In genomic region chr20:32780749-32781402, GRCh38 we compare ENCODE assay signal across 16 cellular contexts. TPM values are rescaled to one million over a fixed set of nuclear protein-coding genes. Genes with fewer than 3 reads are reported as not detected.
A peak's percentile ranks its signal among the peaks of the same experiment; 100 is the strongest.
DNase-seq lines count a peak whose midpoint lies in the region; ATAC-seq, FAIRE-seq and TF ChIP-seq lines count a peak whose summit lies in the region.
"Had no signal": no experiment of that assay in that cellular context is flagged by ENCODE, and none has a peak within 500 bp of the region (broad histone marks: within the 10 kb centered on the region; RNA-seq: fewer than 3 reads in every experiment).

No MANE protein-coding gene starts in this region.

- BruUV-seq in mammary epithelial cell (replicated peaks; lab: Mats Ljungman, UMichigan), result no TSS peak

- H4K20me1 ChIP-seq in mammary epithelial cell (ENCODE audit: insufficient read depth, low read length), result no peaks in the 10 kb centered on the region

- H3K79me2 ChIP-seq in trophoblast cell (ENCODE audit: control insufficient read depth, insufficient read depth, low read length, poor library complexity) (peaks cover 8% of the 10 kb centered on the region), mammary epithelial cell (ENCODE audit: insufficient read depth, low read length) (no peaks in the 10 kb centered on the region)

- no peak overlapping the region for H3K18ac ChIP-seq in trophoblast cell (ENCODE audit: low read length)

- peak overlapping the region; percentile 7 for H4K12ac ChIP-seq in trophoblast cell (ENCODE audit: low read depth, low read length)

- FAIRE-seq in H54 (lab: Jason Lieb, UNC), result no peak
- FAIRE-seq: colon had no signal

- dilution Hi-C loops in mammary epithelial cell (cut with HindIII; ENCODE audit: low sequenced_read_pairs), result loop anchor here (10.0 kb wide), 1 partner anchor 256 kb away; no protein-coding TSS in a partner anchor

- H3K14ac ChIP-seq in trophoblast cell (ENCODE audit: low read length), result no peak overlapping the region

- H3K27me3 ChIP-seq in HUES6 (ENCODE audit: control insufficient read depth, insufficient read depth, low read length), result no peaks in the 10 kb centered on the region
- no peaks in the 10 kb centered on the region for H3K27me3 ChIP-seq in trophoblast cell (ENCODE audit: insufficient read depth, low read length)
- no peaks in the 10 kb centered on the region for H3K27me3 ChIP-seq in body of pancreas
- H3K27me3 ChIP-seq in mammary epithelial cell (ENCODE audit: insufficient read depth, low read length), result no peaks in the 10 kb centered on the region
- H3K27me3 ChIP-seq: esophagus squamous epithelium, hepatocyte, sigmoid colon had no signal

- intact Hi-C loops in body of pancreas (cut with DNase I), result no loop called here
- intact Hi-C loops in mammary epithelial cell (cut with micrococcal nuclease), result no loop called here

- H3K36me3 ChIP-seq in HUES6 (ENCODE audit: control insufficient read depth, insufficient read depth, low read length) (peaks cover 94% of the 10 kb centered on the region), trophoblast cell (ENCODE audit: control insufficient read depth in 1 of 2, insufficient read depth in 2 of 2, low read length in 2 of 2) (peaks cover 31% of the 10 kb centered on the region in 2 experiments), body of pancreas (replicated peaks in 1 of 2; ENCODE audit: insufficient read depth in 1 of 2, low read depth in 2 of 2) (peaks cover 0 to 3% of the 10 kb centered on the region in 2 donors), mammary epithelial cell (ENCODE audit: insufficient read depth, low read length) (no peaks in the 10 kb centered on the region)
- H3K36me3 ChIP-seq: thoracic aorta had no signal

- no peak overlapping the region for H4K91ac ChIP-seq in trophoblast cell (ENCODE audit: low read depth, low read length)

- WGBS in trophoblast cell (ENCODE audit: extremely low coverage, insufficient coverage, insufficient read length), result no CpG with 5 or more reads among the region's 14 CpGs
- 92% methylated on average over 11 to 14 of the region's 14 CpGs for WGBS in body of pancreas, 2 donors
- WGBS in mammary epithelial cell (ENCODE audit: low coverage, missing lambda C conversion rate), result 95% methylated on average over 13 of the region's 14 CpGs

- H3K79me1 ChIP-seq in trophoblast cell (ENCODE audit: low read length), result peaks cover 2% of the 10 kb centered on the region

- H2AFZ ChIP-seq in trophoblast cell (ENCODE audit: insufficient read depth, low read length, poor library complexity) (no peak overlapping the region), mammary epithelial cell (ENCODE audit: low read depth, low read length) (no peak overlapping the region)
- H2AFZ ChIP-seq: hepatocyte had no signal

- CTCF ChIA-PET in mammary epithelial cell (lab: Charles Lee; ENCODE audit: low non-redundant PET), result no interaction called here

- no peak overlapping the region for H2BK12ac ChIP-seq in trophoblast cell (ENCODE audit: low read length)

- H3K4me1 ChIP-seq in HUES6 (ENCODE audit: control insufficient read depth, insufficient read depth, low read length), result peaks cover 37% of the 10 kb centered on the region
- peaks cover 7 to 12% of the 10 kb centered on the region in 2 experiments for H3K4me1 ChIP-seq in trophoblast cell (ENCODE audit: control insufficient read depth in 1 of 2, insufficient read depth in 2 of 2, low read length in 2 of 2)
- peaks cover 30% of the 10 kb centered on the region for H3K4me1 ChIP-seq in body of pancreas
- H3K4me1 ChIP-seq in mammary epithelial cell (ENCODE audit: insufficient read depth, low read length), result peaks cover 16% of the 10 kb centered on the region

- H4K8ac ChIP-seq in trophoblast cell (ENCODE audit: low read depth, low read length), result no peak overlapping the region

- H3K23ac ChIP-seq in trophoblast cell (ENCODE audit: low read length), result no peak overlapping the region

- no peak overlapping the region for H3K4me3 ChIP-seq in HUES6 (ENCODE audit: low read depth, low read length)
- no peak overlapping the region for H3K4me3 ChIP-seq in trophoblast cell (ENCODE audit: low read depth, low read length)
- H3K4me3 ChIP-seq in body of pancreas, result no peak overlapping the region
- no peak overlapping the region for H3K4me3 ChIP-seq in mammary epithelial cell (replicated peaks in 1 of 3; ENCODE audit: insufficient read depth in 1 of 3, low read depth in 2 of 3, low read length in 3 of 3)
- H3K4me3 ChIP-seq: esophagus squamous epithelium, hepatocyte, sigmoid colon, thoracic aorta had no signal

- TF ChIP-seq POLR2A in body of pancreas (IDR thresholded peaks at IDR 0.05) (no peak), H54 (IDR thresholded peaks at IDR 0.05; ENCODE audit: low read depth, low read length) (no peak)

- H3K9ac ChIP-seq in HUES6 (ENCODE audit: low read length) (peak overlapping the region; percentile 48), trophoblast cell (ENCODE audit: low read length) (no peak overlapping the region), mammary epithelial cell (ENCODE audit: insufficient read depth, low read length) (no peak overlapping the region)

- H3K27ac ChIP-seq in HUES6 (ENCODE audit: low read depth, low read length) (peak overlapping the region; percentile 63), trophoblast cell (ENCODE audit: low read depth, low read length) (no peak overlapping the region), body of pancreas (no peak overlapping the region), mammary epithelial cell (ENCODE audit: insufficient read depth, low read depth, low read length) (no peak overlapping the region)
- H3K27ac ChIP-seq: esophagus squamous epithelium, hepatocyte, sigmoid colon, thoracic aorta had no signal

- TF ChIP-seq CTCF in body of pancreas (IDR thresholded peaks at IDR 0.05) (no peak), mammary epithelial cell (conservative IDR thresholded peaks at IDR 0.05 in 1 of 2, IDR thresholded peaks at IDR 0.05 in 1 of 2; ENCODE audit: extremely low read depth in 1 of 2, insufficient read depth in 1 of 2, low read depth in 1 of 2, low read length in 2 of 2) (no peak)

- H3K9me3 ChIP-seq in HUES6 (ENCODE audit: control insufficient read depth, insufficient read depth, low read depth, low read length) (no peaks in the 10 kb centered on the region), trophoblast cell (ENCODE audit: insufficient read depth, low read depth, low read length) (peaks cover 2% of the 10 kb centered on the region), body of pancreas (no peaks in the 10 kb centered on the region), mammary epithelial cell (replicated peaks; ENCODE audit: insufficient read depth, low read length) (no peaks in the 10 kb centered on the region)
- H3K9me3 ChIP-seq: esophagus squamous epithelium, sigmoid colon, thoracic aorta had no signal

- H2BK120ac ChIP-seq in trophoblast cell (ENCODE audit: insufficient read depth, low read length, poor library complexity), result no peak overlapping the region

- no peak overlapping the region for H2BK5ac ChIP-seq in trophoblast cell (ENCODE audit: low read depth, low read length, poor library complexity)

- no peak overlapping the region for H3K4ac ChIP-seq in trophoblast cell (ENCODE audit: low read depth, low read length)

- DNase-seq in NCI-H345 treated with DMSO at 0.1 percent for 48 hours (lab: John Stamatoyannopoulos, UW; ENCODE audit: unreplicated experiment), result peak; percentile 98
- DNase-seq in hippocampal formation (lab: John Stamatoyannopoulos, UW), result peak; percentile 54 to 59
- no peak for DNase-seq in trophoblast cell
- DNase-seq in body of pancreas, result no peak
- DNase-seq in mammary epithelial cell, result no peak
- DNase-seq in cerebellar nuclear complex (lab: John Stamatoyannopoulos, UW), result no peak
- no peak for DNase-seq in H54 (ENCODE audit: insufficient read length, low spot score)
- DNase-seq: activated CD8-positive, alpha-beta T cell treated with anti-CD3 and anti-CD28 coated beads, Interleukin-2, amount 10 ng/mL, durations not matched to agents 7 days and 5 days; esophagus squamous epithelium; naive thymus-derived CD4-positive, alpha-beta T cell; sigmoid colon had no signal

- in situ Hi-C loops in mammary epithelial cell (cut with MboI; ENCODE audit: low sequenced_read_pairs in 2 of 2), result loop anchor here (5.0 to 25.0 kb wide), 3 partner anchors 104 to 306 kb away; partner anchors contain the start of gene BPIFB4 (in 1 of the 2)

- no peak overlapping the region for H2AK5ac ChIP-seq in trophoblast cell (ENCODE audit: low read length)

- no peak for ATAC-seq in body of pancreas
- ATAC-seq: activated CD8-positive, alpha-beta T cell treated with anti-CD3 and anti-CD28 coated beads, Interleukin-2, amount 10 ng/mL, durations not matched to agents 7 days and 5 days; left lobe of liver; naive thymus-derived CD4-positive, alpha-beta T cell had no signal

- H3K4me2 ChIP-seq in trophoblast cell (ENCODE audit: low read length) (no peak overlapping the region), mammary epithelial cell (ENCODE audit: insufficient read depth, low read depth, low read length) (no peak overlapping the region)
- H3K4me2 ChIP-seq: hepatocyte had no signal

RNA-seq across cellular contexts. Expression of gene DNMT3B, which starts 18.7 kb away (rescaled TPM):
- 35.7 and 37.2 TPM in 2 replicates for polyA plus RNA-seq in trophoblast cell (2013)
- 1 to 10 TPM; 6.3 to 6.5 TPM for total RNA-seq in body of pancreas
- total RNA-seq in mammary epithelial cell, result 1 to 10 TPM; 1.2 to 2.0 TPM
- 0.63 TPM for polyA plus RNA-seq in mammary epithelial cell
- polyA minus RNA-seq in mammary epithelial cell, result not detected

RNA-seq across cellular contexts. Expression of gene COMMD7, which starts 37.6 kb away (rescaled TPM):
- 53.0 and 54.0 TPM in 2 replicates for polyA plus RNA-seq in trophoblast cell (2013)
- 10 to 100 TPM in 1 of 2 donors, 1 to 10 TPM in 1; 6.6 to 18.7 TPM for total RNA-seq in body of pancreas
- 10 to 100 TPM; 29.4 to 29.5 TPM for total RNA-seq in mammary epithelial cell
- 28.8 TPM for polyA plus RNA-seq in mammary epithelial cell
- 5.2 TPM for polyA minus RNA-seq in mammary epithelial cell

RNA-seq across cellular contexts. Expression of gene MAPRE1, which starts 38.9 kb away (rescaled TPM):
- polyA plus RNA-seq in trophoblast cell (2013), result 107 and 109 TPM in 2 replicates
- total RNA-seq in body of pancreas (10 to 100 TPM; 32.4 to 37.6 TPM), mammary epithelial cell (100 to 1,000 TPM; 114 to 123 TPM)
- 72.7 TPM for polyA plus RNA-seq in mammary epithelial cell
- 75.8 TPM for polyA minus RNA-seq in mammary epithelial cell

Comparison
In these comparisons a context has a peak if more than half of its experiments do, and no peak if none do; other contexts are left out.
1. DNase-seq: peak in NCI-H345 treated with DMSO at 0.1 percent for 48 hours (single experiment) and hippocampal formation (2 of 2); none in trophoblast cell (0 of 2), body of pancreas (0 of 4), mammary epithelial cell (single experiment), cerebellar nuclear complex (0 of 2) and H54 (single experiment).